Comparison of ENCODE assay signal across 1 cellular context in genomic region chr19:1691589-1692290, GRCh38.
TF ChIP-seq lines count a peak whose summit lies in the region.

No MANE protein-coding gene starts in this region.

TF ChIP-seq in HepG2, 621 proteins besides CTCF, POLR2A, EP300 and RAD21:
- TF ChIP-seq KLF6 (CRISPR knock-in tag; IDR thresholded peaks at IDR 0.05) (no peak), NFIC (IDR thresholded peaks at IDR 0.05; ENCODE audit: low read length) (no peak), SRF (IDR thresholded peaks at IDR 0.05; ENCODE audit: low read depth, low read length) (no peak), ZKSCAN1 (IDR thresholded peaks at IDR 0.05; ENCODE audit: low read length) (no peak), RNF2 (conservative IDR thresholded peaks at IDR 0.05; ENCODE audit: low read depth) (no peak), THAP11 (CRISPR knock-in tag; IDR thresholded peaks at IDR 0.05) (no peak), ZNF770 (CRISPR knock-in tag; IDR thresholded peaks at IDR 0.05) (no peak), ZNF432 (CRISPR knock-in tag; IDR thresholded peaks at IDR 0.05; ENCODE audit: borderline replicate concordance) (no peak), SIN3B (IDR thresholded peaks at IDR 0.05; ENCODE audit: low read length) (no peak), ZNF766 (CRISPR knock-in tag; IDR thresholded peaks at IDR 0.05; ENCODE audit: borderline replicate concordance) (no peak)
TF ChIP-seq in HepG2: peak in this region for 0.
